ENCODE assay signal across 1 cellular context in the genomic region with DNA sequence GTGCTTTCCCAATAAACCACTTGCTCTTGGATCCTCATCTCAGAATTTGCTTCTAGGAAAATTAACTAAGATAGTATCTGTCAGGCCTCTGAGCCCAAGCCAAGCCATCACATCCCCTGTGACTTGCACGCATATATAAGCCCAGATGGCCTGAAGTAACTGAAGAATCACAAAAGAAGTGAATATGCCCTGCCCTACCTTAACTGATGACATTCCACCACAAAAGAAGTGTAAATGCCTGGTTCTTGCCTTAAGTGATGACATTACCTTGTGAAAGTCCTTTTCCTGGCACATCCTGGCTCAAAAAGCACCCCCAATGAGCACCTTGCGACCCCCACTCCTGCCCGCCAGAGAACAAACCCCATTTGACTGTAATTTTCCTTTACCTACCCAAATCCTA.
A peak's percentile ranks its signal among the peaks of the same experiment; 100 is the strongest.
TF ChIP-seq lines count a peak whose summit lies in the region.

No MANE protein-coding gene starts in this region.

TF ChIP-seq in GM23338, 12 proteins besides CTCF, POLR2A, EP300 and RAD21 (continued from another document):
- TF ChIP-seq, protein P1, sequence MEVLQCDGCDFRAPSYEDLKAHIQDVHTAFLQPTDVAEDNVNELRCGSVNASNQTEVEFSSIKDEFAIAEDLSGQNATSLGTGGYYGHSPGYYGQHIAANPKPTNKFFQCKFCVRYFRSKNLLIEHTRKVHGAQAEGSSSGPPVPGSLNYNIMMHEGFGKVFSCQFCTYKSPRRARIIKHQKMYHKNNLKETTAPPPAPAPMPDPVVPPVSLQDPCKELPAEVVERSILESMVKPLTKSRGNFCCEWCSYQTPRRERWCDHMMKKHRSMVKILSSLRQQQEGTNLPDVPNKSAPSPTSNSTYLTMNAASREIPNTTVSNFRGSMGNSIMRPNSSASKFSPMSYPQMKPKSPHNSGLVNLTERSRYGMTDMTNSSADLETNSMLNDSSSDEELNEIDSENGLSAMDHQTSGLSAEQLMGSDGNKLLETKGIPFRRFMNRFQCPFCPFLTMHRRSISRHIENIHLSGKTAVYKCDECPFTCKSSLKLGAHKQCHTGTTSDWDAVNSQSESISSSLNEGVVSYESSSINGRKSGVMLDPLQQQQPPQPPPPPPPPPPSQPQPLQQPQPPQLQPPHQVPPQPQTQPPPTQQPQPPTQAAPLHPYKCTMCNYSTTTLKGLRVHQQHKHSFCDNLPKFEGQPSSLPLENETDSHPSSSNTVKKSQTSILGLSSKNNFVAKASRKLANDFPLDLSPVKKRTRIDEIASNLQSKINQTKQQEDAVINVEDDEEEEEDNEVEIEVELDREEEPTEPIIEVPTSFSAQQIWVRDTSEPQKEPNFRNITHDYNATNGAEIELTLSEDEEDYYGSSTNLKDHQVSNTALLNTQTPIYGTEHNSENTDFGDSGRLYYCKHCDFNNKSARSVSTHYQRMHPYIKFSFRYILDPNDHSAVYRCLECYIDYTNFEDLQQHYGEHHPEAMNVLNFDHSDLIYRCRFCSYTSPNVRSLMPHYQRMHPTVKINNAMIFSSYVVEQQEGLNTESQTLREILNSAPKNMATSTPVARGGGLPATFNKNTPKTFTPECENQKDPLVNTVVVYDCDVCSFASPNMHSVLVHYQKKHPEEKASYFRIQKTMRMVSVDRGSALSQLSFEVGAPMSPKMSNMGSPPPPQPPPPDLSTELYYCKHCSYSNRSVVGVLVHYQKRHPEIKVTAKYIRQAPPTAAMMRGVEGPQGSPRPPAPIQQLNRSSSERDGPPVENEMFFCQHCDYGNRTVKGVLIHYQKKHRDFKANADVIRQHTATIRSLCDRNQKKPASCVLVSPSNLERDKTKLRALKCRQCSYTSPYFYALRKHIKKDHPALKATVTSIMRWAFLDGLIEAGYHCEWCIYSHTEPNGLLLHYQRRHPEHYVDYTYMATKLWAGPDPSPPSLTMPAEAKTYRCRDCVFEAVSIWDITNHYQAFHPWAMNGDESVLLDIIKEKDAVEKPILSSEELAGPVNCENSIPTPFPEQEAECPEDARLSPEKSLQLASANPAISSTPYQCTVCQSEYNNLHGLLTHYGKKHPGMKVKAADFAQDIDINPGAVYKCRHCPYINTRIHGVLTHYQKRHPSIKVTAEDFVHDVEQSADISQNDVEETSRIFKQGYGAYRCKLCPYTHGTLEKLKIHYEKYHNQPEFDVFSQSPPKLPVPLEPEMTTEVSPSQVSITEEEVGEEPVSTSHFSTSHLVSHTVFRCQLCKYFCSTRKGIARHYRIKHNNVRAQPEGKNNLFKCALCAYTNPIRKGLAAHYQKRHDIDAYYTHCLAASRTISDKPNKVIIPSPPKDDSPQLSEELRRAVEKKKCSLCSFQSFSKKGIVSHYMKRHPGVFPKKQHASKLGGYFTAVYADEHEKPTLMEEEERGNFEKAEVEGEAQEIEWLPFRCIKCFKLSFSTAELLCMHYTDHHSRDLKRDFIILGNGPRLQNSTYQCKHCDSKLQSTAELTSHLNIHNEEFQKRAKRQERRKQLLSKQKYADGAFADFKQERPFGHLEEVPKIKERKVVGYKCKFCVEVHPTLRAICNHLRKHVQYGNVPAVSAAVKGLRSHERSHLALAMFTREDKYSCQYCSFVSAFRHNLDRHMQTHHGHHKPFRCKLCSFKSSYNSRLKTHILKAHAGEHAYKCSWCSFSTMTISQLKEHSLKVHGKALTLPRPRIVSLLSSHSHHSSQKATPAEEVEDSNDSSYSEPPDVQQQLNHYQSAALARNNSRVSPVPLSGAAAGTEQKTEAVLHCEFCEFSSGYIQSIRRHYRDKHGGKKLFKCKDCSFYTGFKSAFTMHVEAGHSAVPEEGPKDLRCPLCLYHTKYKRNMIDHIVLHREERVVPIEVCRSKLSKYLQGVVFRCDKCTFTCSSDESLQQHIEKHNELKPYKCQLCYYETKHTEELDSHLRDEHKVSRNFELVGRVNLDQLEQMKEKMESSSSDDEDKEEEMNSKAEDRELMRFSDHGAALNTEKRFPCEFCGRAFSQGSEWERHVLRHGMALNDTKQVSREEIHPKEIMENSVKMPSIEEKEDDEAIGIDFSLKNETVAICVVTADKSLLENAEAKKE (CRISPR knock-in tag; IDR thresholded peaks at IDR 0.05) = 0 out of 2 replicates have a peak, but pooled peaks have one; percentile 4
- TF ChIP-seq CREB1 (CRISPR knock-in tag; IDR thresholded peaks at IDR 0.05; ENCODE audit: low read depth) = peak; percentile 34; the same call in 1 of the 2 replicates
